Comparison of ENCODE assay signal across 8 cellular contexts in genomic region chr1:75745276-75745675, GRCh38. TPM values are rescaled to one million over a fixed set of nuclear protein-coding genes. Genes with fewer than 3 reads are reported as not detected.
DNase-seq lines count a peak whose midpoint lies in the region; ATAC-seq and TF ChIP-seq lines count a peak whose summit lies in the region.

No MANE protein-coding gene starts in this region.

- no peak overlapping the region for H3K4me3 ChIP-seq in lower lobe of right lung

- no peak for TF ChIP-seq CTCF in lower lobe of right lung (IDR thresholded peaks at IDR 0.05)

- H3K27ac ChIP-seq in lower lobe of right lung: no peak overlapping the region

- H3K4me1 ChIP-seq in lower lobe of right lung: no peaks in the 10 kb centered on the region

- peak; percentile 73 for ATAC-seq in GM18909 (IDR thresholded peaks at IDR 0.05; ENCODE audit: poor library complexity, unreplicated experiment)
- ATAC-seq in HG02678 (IDR thresholded peaks at IDR 0.05; ENCODE audit: unreplicated experiment): peak; percentile 83
- peak; percentile 81 for ATAC-seq in HG03565 (IDR thresholded peaks at IDR 0.05; ENCODE audit: unreplicated experiment)
- ATAC-seq in lower lobe of right lung: peak; percentile 54 to 78

- intact Hi-C loops in lower lobe of right lung (cut with DNase I): no loop called here

- no peaks in the 10 kb centered on the region for H3K9me3 ChIP-seq in lower lobe of right lung

- H3K27me3 ChIP-seq in lower lobe of right lung (ENCODE audit: low read depth): no peaks in the 10 kb centered on the region

- peaks cover 71% of the 10 kb centered on the region for H3K36me3 ChIP-seq in lower lobe of right lung

- DNase-seq in lower lobe of right lung (no peak), NCI-H2029 (lab: John Stamatoyannopoulos, UW) (no peak), germinal center (ENCODE audit: low spot score) (no peak), epidermal melanocyte (ENCODE audit: insufficient read length, low spot score) (no peak), activated gamma-delta T cell (lab: John Stamatoyannopoulos, UW) (no peak)

RNA-seq across cellular contexts. Expression of gene ACADM, which starts 20.8 kb away (rescaled TPM):
- 43.1 TPM for total RNA-seq in lower lobe of right lung

RNA-seq across cellular contexts. Expression of gene RABGGTB, which starts 40.8 kb away (rescaled TPM):
- total RNA-seq in lower lobe of right lung: 82.5 TPM

RNA-seq across cellular contexts. Expression of gene MSH4, which starts 51.4 kb away (rescaled TPM):
- 0.65 TPM for total RNA-seq in lower lobe of right lung
